Comparison of ENCODE assay signal across 1 cellular context in the genomic region with DNA sequence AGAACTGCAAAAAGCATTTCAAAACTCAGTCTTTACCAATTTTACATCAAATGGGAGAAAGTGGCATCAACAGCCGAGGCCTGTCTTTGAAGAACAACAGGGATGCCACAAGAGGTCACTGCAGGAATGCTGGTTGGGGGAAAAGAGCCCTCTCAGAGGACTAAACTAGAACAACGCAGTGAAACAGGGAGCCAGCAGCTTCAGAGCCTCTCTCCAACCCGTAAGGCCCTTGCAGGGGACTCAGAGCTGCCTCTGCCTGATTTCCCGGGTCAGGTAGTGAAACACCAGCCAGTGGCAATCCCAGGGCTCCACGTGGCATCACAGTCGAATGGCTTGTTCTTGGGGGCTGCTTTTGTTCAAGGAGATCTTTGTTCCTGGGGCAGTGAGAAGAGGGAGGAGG.
TF ChIP-seq lines count a peak whose summit lies in the region.

No MANE protein-coding gene starts in this region.

TF ChIP-seq in GM12878, 131 proteins besides CTCF, POLR2A, EP300 and RAD21 (continued from another document):
- peak; percentile 80 for TF ChIP-seq SMC3 (IDR thresholded peaks at IDR 0.05; ENCODE audit: borderline replicate concordance, low read length)
- TF ChIP-seq SMARCA5 (IDR thresholded peaks at IDR 0.05): peak; percentile 74; the same call in 1 of the 2 replicates
- no peak for TF ChIP-seq PAX5 (IDR thresholded peaks at IDR 0.05; ENCODE audit: borderline replicate concordance, low read depth, low read length)
